ENCODE assay signal across 24 cellular contexts in genomic region chr4:73831569-73831968, GRCh38. TPM values are rescaled to one million over a fixed set of nuclear protein-coding genes. Genes with fewer than 3 reads are reported as not detected.
A peak's percentile ranks its signal among the peaks of the same experiment; 100 is the strongest.
DNase-seq lines count a peak whose midpoint lies in the region; ATAC-seq and TF ChIP-seq lines count a peak whose summit lies in the region.
"Had no signal": no experiment of that assay in that cellular context is flagged by ENCODE, and none has a peak within 500 bp of the region (broad histone marks: within the 10 kb centered on the region; RNA-seq: fewer than 3 reads in every experiment).

No MANE protein-coding gene starts in this region.

- H3K36me3 ChIP-seq in left ventricle myocardium inferior: no peaks in the 10 kb centered on the region
- H3K36me3 ChIP-seq: SJCRH30 had no signal

- TF ChIP-seq CTCF in left ventricle myocardium inferior (IDR thresholded peaks at IDR 0.05; ENCODE audit: borderline replicate concordance): no peak
- TF ChIP-seq CTCF in fibroblast of the aortic adventitia (IDR thresholded peaks at IDR 0.05; ENCODE audit: insufficient read depth, low read length): no peak

- DNase-seq in Right ventricle myocardium inferior (ENCODE audit: missing footprints): no peak
- DNase-seq in left ventricle myocardium inferior: no peak
- peak; percentile 26 for DNase-seq in RPMI7951 (ENCODE audit: low read depth)
- DNase-seq in fibroblast of the aortic adventitia (ENCODE audit: low read depth): peak; percentile 75
- DNase-seq in sciatic nerve (ENCODE audit: low spot score): no peak
- no peak for DNase-seq in T-helper 2 cell
- no peak for DNase-seq in KBM-7
- DNase-seq in ACHN: no peak
- DNase-seq: 8988T; Caco-2; CD4-positive, alpha-beta T cell; IMR-90; Karpas-422; NCI-H1436; NCI-H2029; NCI-H345; NCI-H524 treated with DMSO at 0.1 percent for 48 hours; RPMI8226; SJCRH30 had no signal

- H3K27me3 ChIP-seq in left ventricle myocardium inferior (ENCODE audit: low read depth): peaks cover 5% of the 10 kb centered on the region
- H3K27me3 ChIP-seq: SJCRH30 had no signal

- no peak overlapping the region for H3K4me3 ChIP-seq in left ventricle myocardium inferior
- no peak overlapping the region for H3K4me3 ChIP-seq in fibroblast of the aortic adventitia (ENCODE audit: low read depth, low read length)
- H3K4me3 ChIP-seq: SJCRH30 had no signal

- H3K4me1 ChIP-seq in left ventricle myocardium inferior: no peaks in the 10 kb centered on the region
- H3K4me1 ChIP-seq: Caco-2, SJCRH30 had no signal

- intact Hi-C loops in Right ventricle myocardium inferior (cut with DNase I): no loop called here
- intact Hi-C loops in left ventricle myocardium inferior (cut with micrococcal nuclease): no loop called here
- intact Hi-C loops in sciatic nerve (cut with DNase I): no loop called here

- in situ Hi-C loops in KBM-7 (cut with MboI; ENCODE audit: low pct_unique_long_range_greater_than_20kb, low sequenced_read_pairs) (no loop called here), ACHN (cut with HindIII; ENCODE audit: low pct_ligation_motif_present, low pct_unique_long_range_greater_than_20kb, low sequenced_read_pairs) (no loop called here)

- no peak overlapping the region for H3K27ac ChIP-seq in left ventricle myocardium inferior (replicated peaks)
- H3K27ac ChIP-seq: HL-60, SJCRH30 had no signal

- ATAC-seq in Right ventricle myocardium inferior (peak; percentile 64), sciatic nerve (peak; percentile 58)

- peaks cover 11% of the 10 kb centered on the region for H3K9me3 ChIP-seq in left ventricle myocardium inferior (replicated peaks)
- H3K9me3 ChIP-seq: Caco-2 had no signal

RNA-seq across cellular contexts. Expression of gene CXCL6, which starts 4.9 kb away (rescaled TPM):
- total RNA-seq in Right ventricle myocardium inferior: 0.27 TPM
- total RNA-seq in left ventricle myocardium inferior: not detected
- total RNA-seq in RPMI7951 (2014; rRNA removed; shearing (Covaris generic)): not detected in 2 replicates
- total RNA-seq in fibroblast of the aortic adventitia (ENCODE audit: low replicate concordance): 1.4 and 19.0 TPM in 2 replicates
- total RNA-seq in sciatic nerve: 2.8 TPM
- total RNA-seq: Caco-2; CD4-positive, alpha-beta T cell; H4; HT1080; IMR-90; MCF 10A; SJCRH30 had no signal

RNA-seq across cellular contexts. Expression of gene PF4V1, which starts 21.5 kb away (rescaled TPM):
- total RNA-seq in Right ventricle myocardium inferior (not detected), left ventricle myocardium inferior (not detected), fibroblast of the aortic adventitia (ENCODE audit: low replicate concordance) (not detected in 2 replicates), sciatic nerve (not detected)
- total RNA-seq in RPMI7951 (2014; rRNA removed; shearing (Covaris generic)): 0.72 TPM in 1 of 2 replicates, not detected in the other
- total RNA-seq: Caco-2; CD4-positive, alpha-beta T cell; Daoy; H4; HT1080; IMR-90; MCF 10A; SJCRH30 had no signal

RNA-seq across cellular contexts. Expression of gene CXCL1, which starts 37.6 kb away (rescaled TPM):
- 1.3 TPM for total RNA-seq in Right ventricle myocardium inferior
- 0.55 TPM for total RNA-seq in left ventricle myocardium inferior
- total RNA-seq in RPMI7951 (2014; rRNA removed; shearing (Covaris generic)): 21.0 and 24.3 TPM in 2 replicates
- total RNA-seq in fibroblast of the aortic adventitia (ENCODE audit: low replicate concordance): 1.3 and 5.2 TPM in 2 replicates
- 11.6 TPM for total RNA-seq in sciatic nerve
- total RNA-seq: Caco-2; CD4-positive, alpha-beta T cell; H4; HT1080; IMR-90; SJCRH30 had no signal

Comparison
In these comparisons a context has a peak if more than half of its experiments do, and no peak if none do; other contexts are left out.
1. DNase-seq: peak in RPMI7951 (single experiment) and fibroblast of the aortic adventitia (single experiment); none in Right ventricle myocardium inferior (single experiment), left ventricle myocardium inferior (single experiment), sciatic nerve (single experiment), T-helper 2 cell (0 of 5), KBM-7 (single experiment) and ACHN (single experiment).